ENCODE assay signal across 1 cellular context in the genomic region with DNA sequence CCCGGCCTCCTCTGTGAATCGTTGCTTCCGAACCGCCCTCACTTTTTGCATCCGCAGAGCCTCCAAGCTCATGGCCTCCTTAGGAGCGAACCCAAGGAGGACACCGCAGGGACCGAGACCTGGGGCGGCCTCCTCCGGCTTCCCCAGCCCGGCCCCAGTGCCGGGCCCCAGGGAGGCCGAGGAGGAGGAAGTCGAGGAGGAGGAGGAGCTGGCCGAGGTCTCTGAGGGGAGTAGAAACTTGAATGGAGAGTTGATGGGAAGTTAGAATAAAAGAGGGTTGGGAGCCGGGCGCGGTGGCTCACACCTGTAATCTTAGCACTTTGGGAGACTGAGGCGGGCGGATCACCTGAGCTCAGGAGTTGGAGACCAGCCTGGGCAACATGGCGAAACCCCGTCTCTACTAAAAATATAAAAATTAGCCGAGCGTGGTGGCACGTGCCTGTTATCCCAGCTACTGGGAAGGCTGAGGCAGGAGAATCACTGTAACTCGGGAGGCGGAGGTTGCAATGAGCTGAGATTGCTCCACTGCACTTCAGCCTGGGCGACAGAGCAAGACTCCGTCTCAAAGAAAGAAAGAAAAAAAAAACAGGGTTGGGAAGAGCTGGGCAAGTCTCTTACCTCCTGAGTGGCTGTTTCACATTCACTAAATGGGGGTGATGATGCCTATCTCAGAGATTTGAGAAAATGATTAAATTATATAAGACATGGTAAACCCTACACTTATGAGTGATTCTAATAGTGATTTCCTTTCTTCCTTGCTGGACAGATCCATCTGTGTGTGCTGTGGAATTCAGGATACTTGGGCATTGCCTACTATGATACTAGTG.
A peak's percentile ranks its signal among the peaks of the same experiment; 100 is the strongest.
TF ChIP-seq lines count a peak whose summit lies in the region.

No MANE protein-coding gene starts in this region.

TF ChIP-seq in K562, 482 proteins besides CTCF, POLR2A, EP300 and RAD21 (continued from another document and continues in another):
- TF ChIP-seq, protein P1, sequence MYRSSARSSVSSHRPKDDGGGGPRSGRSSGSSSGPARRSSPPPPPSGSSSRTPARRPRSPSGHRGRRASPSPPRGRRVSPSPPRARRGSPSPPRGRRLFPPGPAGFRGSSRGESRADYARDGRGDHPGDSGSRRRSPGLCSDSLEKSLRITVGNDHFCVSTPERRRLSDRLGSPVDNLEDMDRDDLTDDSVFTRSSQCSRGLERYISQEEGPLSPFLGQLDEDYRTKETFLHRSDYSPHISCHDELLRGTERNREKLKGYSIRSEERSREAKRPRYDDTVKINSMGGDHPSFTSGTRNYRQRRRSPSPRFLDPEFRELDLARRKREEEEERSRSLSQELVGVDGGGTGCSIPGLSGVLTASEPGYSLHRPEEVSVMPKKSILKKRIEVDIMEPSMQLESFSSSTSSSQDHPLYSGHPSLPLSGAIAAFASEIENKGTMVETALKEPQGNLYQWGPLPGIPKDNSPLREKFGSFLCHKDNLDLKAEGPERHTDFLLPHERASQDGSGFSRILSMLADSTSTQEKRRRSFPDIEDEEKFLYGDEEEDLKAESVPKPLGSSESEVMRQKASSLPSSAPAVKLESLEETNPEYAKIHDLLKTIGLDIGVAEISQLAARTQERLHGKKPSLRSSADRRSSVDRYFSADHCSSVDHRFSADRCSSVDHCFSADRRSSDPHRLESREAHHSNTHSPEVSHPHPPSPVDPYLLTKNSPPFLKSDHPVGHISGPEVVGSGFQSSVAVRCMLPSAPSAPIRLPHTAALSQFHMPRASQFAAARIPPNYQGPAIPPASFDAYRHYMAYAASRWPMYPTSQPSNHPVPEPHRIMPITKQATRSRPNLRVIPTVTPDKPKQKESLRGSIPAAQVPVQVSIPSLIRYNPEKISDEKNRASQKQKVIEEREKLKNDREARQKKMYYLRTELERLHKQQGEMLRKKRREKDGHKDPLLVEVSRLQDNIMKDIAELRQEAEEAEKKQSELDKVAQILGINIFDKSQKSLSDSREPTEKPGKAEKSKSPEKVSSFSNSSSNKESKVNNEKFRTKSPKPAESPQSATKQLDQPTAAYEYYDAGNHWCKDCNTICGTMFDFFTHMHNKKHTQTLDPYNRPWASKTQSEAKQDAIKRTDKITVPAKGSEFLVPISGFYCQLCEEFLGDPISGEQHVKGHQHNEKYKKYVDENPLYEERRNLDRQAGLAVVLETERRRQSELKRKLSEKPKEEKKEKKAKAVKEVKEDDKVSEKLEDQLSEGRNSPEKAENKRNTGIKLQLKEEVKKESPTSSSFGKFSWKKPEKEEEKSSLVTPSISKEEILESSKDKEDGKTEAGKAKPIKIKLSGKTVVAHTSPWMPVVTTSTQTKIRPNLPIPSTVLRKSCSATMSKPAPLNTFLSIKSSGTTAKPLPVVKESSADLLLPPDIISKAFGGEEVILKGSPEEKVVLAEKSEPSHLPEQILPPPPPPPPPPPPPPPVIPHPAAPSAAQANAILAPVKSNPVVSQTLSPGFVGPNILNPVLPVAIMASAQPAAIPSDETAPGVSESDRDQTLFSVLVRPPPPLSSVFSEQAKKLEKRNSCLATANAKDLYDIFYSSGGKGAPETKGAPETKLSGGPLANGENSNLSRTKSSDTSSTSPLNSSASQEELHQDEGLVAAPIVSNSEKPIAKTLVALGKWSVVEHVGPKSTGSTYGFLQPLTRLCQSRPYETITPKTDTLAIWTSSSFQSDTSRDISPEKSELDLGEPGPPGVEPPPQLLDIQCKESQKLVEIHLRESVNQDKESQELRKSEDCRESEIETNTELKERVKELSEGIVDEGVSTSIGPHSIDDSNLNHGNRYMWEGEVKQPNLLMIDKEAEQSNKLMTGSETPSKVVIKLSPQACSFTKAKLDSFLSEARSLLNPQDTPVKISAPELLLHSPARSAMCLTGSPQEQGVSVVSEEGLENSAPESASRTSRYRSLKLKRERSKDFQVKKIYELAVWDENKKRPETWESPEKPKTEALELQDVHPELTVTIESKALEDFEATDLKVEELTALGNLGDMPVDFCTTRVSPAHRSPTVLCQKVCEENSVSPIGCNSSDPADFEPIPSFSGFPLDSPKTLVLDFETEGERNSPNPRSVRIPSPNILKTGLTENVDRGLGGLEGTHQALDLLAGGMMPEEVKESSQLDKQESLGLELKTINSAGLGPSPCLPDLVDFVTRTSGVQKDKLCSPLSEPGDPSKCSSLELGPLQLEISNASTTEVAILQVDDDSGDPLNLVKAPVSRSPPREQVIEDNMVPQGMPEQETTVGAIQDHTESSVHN (IDR thresholded peaks at IDR 0.05; ENCODE audit: borderline replicate concordance in 1 of 2, low read depth in 1 of 2) = no peak
- TF ChIP-seq ELF2 (CRISPR knock-in tag; IDR thresholded peaks at IDR 0.05) (peak; percentile 39; the same call in 1 of the 2 replicates), HIVEP1 (CRISPR knock-in tag; IDR thresholded peaks at IDR 0.05) (no peak), SOX6 (IDR thresholded peaks at IDR 0.05) (no peak), RBBP5 (IDR thresholded peaks at IDR 0.05; ENCODE audit: borderline replicate concordance, insufficient read depth, low read length, poor library complexity, severe bottlenecking) (peak; percentile 74), GABPB2 (CRISPR knock-in tag; conservative IDR thresholded peaks at IDR 0.05) (no peak), NCOA6 (IDR thresholded peaks at IDR 0.05) (no peak), EWSR1 (IDR thresholded peaks at IDR 0.05; ENCODE audit: borderline replicate concordance, low read depth, partially characterized antibody) (no peak), ZNF830 (CRISPR knock-in tag; IDR thresholded peaks at IDR 0.05) (no peak), SRSF7 (optimal IDR thresholded peaks at IDR 0.05; ENCODE audit: low read depth, low read length) (no peak), ZNF134 (CRISPR knock-in tag; conservative IDR thresholded peaks at IDR 0.05) (no peak), ZNF24 (IDR thresholded peaks at IDR 0.05) (no peak), LEF1 (IDR thresholded peaks at IDR 0.05) (no peak), MYNN (IDR thresholded peaks at IDR 0.05) (no peak), MYNN (CRISPR knock-in tag; IDR thresholded peaks at IDR 0.05) (no peak), SLC30A9 (CRISPR knock-in tag; IDR thresholded peaks at IDR 0.05) (no peak), ASH1L (IDR thresholded peaks at IDR 0.05; ENCODE audit: borderline replicate concordance, low read depth, partially characterized antibody) (no peak), NFRKB (IDR thresholded peaks at IDR 0.05; ENCODE audit: low read depth) (no peak), FOXM1 (IDR thresholded peaks at IDR 0.05; ENCODE audit: low read depth) (no peak), FOXM1 (CRISPR knock-in tag; IDR thresholded peaks at IDR 0.05; ENCODE audit: low read depth) (peak; percentile 70), XRCC5 (IDR thresholded peaks at IDR 0.05; ENCODE audit: low read depth, low read length) (peak; percentile 22; the same call in 1 of the 2 replicates), ZNF253 (CRISPR knock-in tag; conservative IDR thresholded peaks at IDR 0.05) (no peak), ARID2 (IDR thresholded peaks at IDR 0.05) (no peak; the same call in 1 of the 2 replicates), SRSF1 (IDR thresholded peaks at IDR 0.05; ENCODE audit: low read depth, low read length) (0 out of 2 replicates have a peak, but pooled peaks have one; percentile 3), CSDE1 (IDR thresholded peaks at IDR 0.05) (no peak), ZFX (CRISPR knock-in tag; IDR thresholded peaks at IDR 0.05) (no peak), ZNF140 (CRISPR knock-in tag; IDR thresholded peaks at IDR 0.05) (peak; percentile 25; the same call in 1 of the 2 replicates), TEAD4 (IDR thresholded peaks at IDR 0.05; ENCODE audit: low read length) (no peak), TEAD4 (CRISPR knock-in tag; IDR thresholded peaks at IDR 0.05; ENCODE audit: borderline replicate concordance) (no peak; the same call in 1 of the 2 replicates), MTA2 (IDR thresholded peaks at IDR 0.05; ENCODE audit: low read depth) (no peak), HDAC2 (IDR thresholded peaks at IDR 0.05) (peak; percentile 21; the same call in 1 of the 2 replicates), DPF2 (IDR thresholded peaks at IDR 0.05) (no peak), CEBPG (CRISPR knock-in tag; IDR thresholded peaks at IDR 0.05) (no peak), CEBPG (tag; conservative IDR thresholded peaks at IDR 0.05 in 1 of 2, IDR thresholded peaks at IDR 0.05 in 1 of 2) (no peak), JUN (IDR thresholded peaks at IDR 0.05; ENCODE audit: borderline replicate concordance, low read depth, low read length) (no peak), JUN (CRISPR knock-in tag; IDR thresholded peaks at IDR 0.05; ENCODE audit: borderline replicate concordance) (0 out of 2 replicates have a peak, but pooled peaks have one; percentile 76), KDM5B (IDR thresholded peaks at IDR 0.05; ENCODE audit: insufficient replicate concordance, low read depth, low read length) (peak; percentile 84)
- TF ChIP-seq, protein P2, sequence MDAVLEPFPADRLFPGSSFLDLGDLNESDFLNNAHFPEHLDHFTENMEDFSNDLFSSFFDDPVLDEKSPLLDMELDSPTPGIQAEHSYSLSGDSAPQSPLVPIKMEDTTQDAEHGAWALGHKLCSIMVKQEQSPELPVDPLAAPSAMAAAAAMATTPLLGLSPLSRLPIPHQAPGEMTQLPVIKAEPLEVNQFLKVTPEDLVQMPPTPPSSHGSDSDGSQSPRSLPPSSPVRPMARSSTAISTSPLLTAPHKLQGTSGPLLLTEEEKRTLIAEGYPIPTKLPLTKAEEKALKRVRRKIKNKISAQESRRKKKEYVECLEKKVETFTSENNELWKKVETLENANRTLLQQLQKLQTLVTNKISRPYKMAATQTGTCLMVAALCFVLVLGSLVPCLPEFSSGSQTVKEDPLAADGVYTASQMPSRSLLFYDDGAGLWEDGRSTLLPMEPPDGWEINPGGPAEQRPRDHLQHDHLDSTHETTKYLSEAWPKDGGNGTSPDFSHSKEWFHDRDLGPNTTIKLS (IDR thresholded peaks at IDR 0.05; ENCODE audit: borderline replicate concordance, low read depth) = no peak
- TF ChIP-seq, protein P3, sequence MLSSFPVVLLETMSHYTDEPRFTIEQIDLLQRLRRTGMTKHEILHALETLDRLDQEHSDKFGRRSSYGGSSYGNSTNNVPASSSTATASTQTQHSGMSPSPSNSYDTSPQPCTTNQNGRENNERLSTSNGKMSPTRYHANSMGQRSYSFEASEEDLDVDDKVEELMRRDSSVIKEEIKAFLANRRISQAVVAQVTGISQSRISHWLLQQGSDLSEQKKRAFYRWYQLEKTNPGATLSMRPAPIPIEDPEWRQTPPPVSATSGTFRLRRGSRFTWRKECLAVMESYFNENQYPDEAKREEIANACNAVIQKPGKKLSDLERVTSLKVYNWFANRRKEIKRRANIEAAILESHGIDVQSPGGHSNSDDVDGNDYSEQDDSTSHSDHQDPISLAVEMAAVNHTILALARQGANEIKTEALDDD (IDR thresholded peaks at IDR 0.05) = no peak
- TF ChIP-seq, protein P4, sequence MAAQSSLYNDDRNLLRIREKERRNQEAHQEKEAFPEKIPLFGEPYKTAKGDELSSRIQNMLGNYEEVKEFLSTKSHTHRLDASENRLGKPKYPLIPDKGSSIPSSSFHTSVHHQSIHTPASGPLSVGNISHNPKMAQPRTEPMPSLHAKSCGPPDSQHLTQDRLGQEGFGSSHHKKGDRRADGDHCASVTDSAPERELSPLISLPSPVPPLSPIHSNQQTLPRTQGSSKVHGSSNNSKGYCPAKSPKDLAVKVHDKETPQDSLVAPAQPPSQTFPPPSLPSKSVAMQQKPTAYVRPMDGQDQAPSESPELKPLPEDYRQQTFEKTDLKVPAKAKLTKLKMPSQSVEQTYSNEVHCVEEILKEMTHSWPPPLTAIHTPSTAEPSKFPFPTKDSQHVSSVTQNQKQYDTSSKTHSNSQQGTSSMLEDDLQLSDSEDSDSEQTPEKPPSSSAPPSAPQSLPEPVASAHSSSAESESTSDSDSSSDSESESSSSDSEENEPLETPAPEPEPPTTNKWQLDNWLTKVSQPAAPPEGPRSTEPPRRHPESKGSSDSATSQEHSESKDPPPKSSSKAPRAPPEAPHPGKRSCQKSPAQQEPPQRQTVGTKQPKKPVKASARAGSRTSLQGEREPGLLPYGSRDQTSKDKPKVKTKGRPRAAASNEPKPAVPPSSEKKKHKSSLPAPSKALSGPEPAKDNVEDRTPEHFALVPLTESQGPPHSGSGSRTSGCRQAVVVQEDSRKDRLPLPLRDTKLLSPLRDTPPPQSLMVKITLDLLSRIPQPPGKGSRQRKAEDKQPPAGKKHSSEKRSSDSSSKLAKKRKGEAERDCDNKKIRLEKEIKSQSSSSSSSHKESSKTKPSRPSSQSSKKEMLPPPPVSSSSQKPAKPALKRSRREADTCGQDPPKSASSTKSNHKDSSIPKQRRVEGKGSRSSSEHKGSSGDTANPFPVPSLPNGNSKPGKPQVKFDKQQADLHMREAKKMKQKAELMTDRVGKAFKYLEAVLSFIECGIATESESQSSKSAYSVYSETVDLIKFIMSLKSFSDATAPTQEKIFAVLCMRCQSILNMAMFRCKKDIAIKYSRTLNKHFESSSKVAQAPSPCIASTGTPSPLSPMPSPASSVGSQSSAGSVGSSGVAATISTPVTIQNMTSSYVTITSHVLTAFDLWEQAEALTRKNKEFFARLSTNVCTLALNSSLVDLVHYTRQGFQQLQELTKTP (IDR thresholded peaks at IDR 0.05; ENCODE audit: low read depth in 1 of 2, partially characterized antibody in 2 of 2) = peak in 1 of 2 experiments; percentile 13
- TF ChIP-seq, protein P5, sequence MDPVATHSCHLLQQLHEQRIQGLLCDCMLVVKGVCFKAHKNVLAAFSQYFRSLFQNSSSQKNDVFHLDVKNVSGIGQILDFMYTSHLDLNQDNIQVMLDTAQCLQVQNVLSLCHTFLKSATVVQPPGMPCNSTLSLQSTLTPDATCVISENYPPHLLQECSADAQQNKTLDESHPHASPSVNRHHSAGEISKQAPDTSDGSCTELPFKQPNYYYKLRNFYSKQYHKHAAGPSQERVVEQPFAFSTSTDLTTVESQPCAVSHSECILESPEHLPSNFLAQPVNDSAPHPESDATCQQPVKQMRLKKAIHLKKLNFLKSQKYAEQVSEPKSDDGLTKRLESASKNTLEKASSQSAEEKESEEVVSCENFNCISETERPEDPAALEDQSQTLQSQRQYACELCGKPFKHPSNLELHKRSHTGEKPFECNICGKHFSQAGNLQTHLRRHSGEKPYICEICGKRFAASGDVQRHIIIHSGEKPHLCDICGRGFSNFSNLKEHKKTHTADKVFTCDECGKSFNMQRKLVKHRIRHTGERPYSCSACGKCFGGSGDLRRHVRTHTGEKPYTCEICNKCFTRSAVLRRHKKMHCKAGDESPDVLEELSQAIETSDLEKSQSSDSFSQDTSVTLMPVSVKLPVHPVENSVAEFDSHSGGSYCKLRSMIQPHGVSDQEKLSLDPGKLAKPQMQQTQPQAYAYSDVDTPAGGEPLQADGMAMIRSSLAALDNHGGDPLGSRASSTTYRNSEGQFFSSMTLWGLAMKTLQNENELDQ (CRISPR knock-in tag; IDR thresholded peaks at IDR 0.05; ENCODE audit: borderline replicate concordance) = no peak
- TF ChIP-seq, protein P6, sequence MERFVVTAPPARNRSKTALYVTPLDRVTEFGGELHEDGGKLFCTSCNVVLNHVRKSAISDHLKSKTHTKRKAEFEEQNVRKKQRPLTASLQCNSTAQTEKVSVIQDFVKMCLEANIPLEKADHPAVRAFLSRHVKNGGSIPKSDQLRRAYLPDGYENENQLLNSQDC (CRISPR knock-in tag; IDR thresholded peaks at IDR 0.05) = peak; percentile 3; the same call in 1 of the 2 replicates
- TF ChIP-seq, protein P7, sequence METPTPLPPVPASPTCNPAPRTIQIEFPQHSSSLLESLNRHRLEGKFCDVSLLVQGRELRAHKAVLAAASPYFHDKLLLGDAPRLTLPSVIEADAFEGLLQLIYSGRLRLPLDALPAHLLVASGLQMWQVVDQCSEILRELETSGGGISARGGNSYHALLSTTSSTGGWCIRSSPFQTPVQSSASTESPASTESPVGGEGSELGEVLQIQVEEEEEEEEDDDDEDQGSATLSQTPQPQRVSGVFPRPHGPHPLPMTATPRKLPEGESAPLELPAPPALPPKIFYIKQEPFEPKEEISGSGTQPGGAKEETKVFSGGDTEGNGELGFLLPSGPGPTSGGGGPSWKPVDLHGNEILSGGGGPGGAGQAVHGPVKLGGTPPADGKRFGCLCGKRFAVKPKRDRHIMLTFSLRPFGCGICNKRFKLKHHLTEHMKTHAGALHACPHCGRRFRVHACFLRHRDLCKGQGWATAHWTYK (CRISPR knock-in tag; IDR thresholded peaks at IDR 0.05) = peak; percentile 9; the same call in 1 of the 2 replicates
